Comparison of ENCODE assay signal across 1 cellular context in the genomic region with DNA sequence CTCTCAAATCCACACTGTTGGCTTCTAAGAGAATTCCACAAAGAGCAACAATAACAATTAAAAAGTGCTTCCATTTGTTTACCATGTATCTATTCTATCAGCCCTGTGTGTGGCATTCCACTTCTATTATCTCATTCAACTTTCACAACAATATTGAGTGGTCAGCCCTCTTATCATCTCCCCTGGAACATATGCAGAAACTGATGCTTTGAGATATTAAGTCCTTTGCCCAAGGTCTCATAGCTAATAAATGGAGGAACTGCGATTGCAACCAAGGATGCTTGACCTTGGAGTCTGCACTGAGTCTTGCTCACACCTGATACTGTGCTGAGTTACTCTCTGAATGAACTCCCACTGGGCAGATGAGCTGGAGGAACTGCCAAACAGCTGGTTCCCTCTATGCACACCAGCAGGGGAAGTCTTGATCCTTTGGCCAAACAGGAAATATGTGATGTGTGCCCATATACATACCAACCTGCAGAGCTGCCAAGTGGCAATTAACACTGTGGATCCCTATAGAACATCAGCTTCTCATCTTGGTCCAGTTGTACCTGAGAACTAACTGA.
TF ChIP-seq lines count a peak whose summit lies in the region.

No MANE protein-coding gene starts in this region.

TF ChIP-seq in WTC11, 78 proteins besides CTCF, POLR2A, EP300 and RAD21 (continued from another document):
- TF ChIP-seq, protein P1, sequence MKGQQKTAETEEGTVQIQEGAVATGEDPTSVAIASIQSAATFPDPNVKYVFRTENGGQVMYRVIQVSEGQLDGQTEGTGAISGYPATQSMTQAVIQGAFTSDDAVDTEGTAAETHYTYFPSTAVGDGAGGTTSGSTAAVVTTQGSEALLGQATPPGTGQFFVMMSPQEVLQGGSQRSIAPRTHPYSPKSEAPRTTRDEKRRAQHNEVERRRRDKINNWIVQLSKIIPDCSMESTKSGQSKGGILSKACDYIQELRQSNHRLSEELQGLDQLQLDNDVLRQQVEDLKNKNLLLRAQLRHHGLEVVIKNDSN (CRISPR knock-in tag; IDR thresholded peaks at IDR 0.05): no peak
- TF ChIP-seq ZNF396 (CRISPR knock-in tag; IDR thresholded peaks at IDR 0.05; ENCODE audit: borderline replicate concordance) (no peak), IRF2 (CRISPR knock-in tag; IDR thresholded peaks at IDR 0.05; ENCODE audit: borderline replicate concordance, low read depth) (no peak), SOX15 (CRISPR knock-in tag; IDR thresholded peaks at IDR 0.05) (no peak), ETV6 (CRISPR knock-in tag; IDR thresholded peaks at IDR 0.05) (no peak), NR2C2 (CRISPR knock-in tag; IDR thresholded peaks at IDR 0.05) (no peak), SMAD3 (CRISPR knock-in tag; IDR thresholded peaks at IDR 0.05; ENCODE audit: borderline replicate concordance) (no peak)
- TF ChIP-seq, protein P2, sequence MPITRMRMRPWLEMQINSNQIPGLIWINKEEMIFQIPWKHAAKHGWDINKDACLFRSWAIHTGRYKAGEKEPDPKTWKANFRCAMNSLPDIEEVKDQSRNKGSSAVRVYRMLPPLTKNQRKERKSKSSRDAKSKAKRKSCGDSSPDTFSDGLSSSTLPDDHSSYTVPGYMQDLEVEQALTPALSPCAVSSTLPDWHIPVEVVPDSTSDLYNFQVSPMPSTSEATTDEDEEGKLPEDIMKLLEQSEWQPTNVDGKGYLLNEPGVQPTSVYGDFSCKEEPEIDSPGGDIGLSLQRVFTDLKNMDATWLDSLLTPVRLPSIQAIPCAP (CRISPR knock-in tag; IDR thresholded peaks at IDR 0.05): no peak
